ENCODE assay signal across 8 cellular contexts in the genomic region with DNA sequence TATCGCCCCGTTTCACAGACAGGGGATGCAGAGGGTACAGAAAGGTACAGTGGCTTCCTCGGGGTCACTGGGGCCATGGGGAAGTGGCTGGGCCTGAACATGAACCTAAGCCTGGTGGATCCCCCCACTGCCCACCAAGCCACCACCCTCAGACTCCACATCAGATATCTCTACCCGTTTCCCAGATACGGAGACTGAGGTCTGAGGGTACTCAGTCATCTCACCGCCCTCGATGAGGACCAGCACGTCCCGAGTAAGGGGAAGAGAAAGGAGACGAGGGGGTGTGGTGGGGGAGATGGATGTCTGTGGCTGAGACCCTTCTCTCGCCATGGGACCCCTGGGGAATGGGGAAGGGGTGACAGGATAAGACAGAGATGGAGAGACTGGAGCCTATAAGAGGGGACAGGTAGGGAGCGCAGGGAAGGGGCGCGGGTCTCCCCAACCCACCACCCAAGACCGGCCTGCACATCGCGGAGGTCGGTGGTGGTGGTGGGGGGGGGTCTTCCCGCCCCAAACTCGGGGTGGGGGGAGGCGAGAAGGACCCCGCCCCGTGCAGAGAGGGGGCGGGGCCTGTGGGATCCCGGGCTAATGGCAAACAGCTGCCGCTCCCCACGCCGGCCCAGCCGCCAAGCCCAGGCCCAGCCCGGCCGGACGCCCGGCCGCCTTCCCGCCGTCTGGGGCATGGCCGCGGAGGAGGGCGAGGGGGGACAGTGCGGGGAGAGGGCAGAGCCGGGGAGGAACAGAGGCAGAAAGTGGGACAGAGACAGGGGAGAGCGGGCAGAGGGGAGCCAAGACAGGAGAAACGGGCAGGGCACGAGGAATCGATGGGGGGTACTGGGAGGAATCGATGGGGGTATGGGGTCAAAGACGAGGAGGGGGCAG. TPM values are rescaled to one million over a fixed set of nuclear protein-coding genes. Genes with fewer than 3 reads are reported as not detected.
DNase-seq lines count a peak whose midpoint lies in the region; ATAC-seq lines count a peak whose summit lies in the region.

No MANE protein-coding gene starts in this region.

- H3K27ac ChIP-seq in rectal smooth muscle tissue (ENCODE audit: low read depth, low read length): peak overlapping the region; percentile 94

- H3K27me3 ChIP-seq in H7 (ENCODE audit: control insufficient read depth, insufficient read depth, low read length) (no peaks in the 10 kb centered on the region), rectal smooth muscle tissue (ENCODE audit: control insufficient read depth, insufficient read depth, low read length) (no peaks in the 10 kb centered on the region)

- no peaks in the 10 kb centered on the region for H3K9me3 Mint-ChIP-seq in activated T-helper 1 cell treated with anti-CD3 and anti-CD28 coated beads, Interleukin-12 subunit alpha, Interleukin-12 subunit beta, Interleukin-2, Interleukin-4 antibody, amounts not matched to agents 30 ng/mL and 10 ng/mL and 1 ng/mL, durations not matched to agents 14 hours and 24 hours and 36 hours

- peak overlapping the region; percentile 89 for H3K4me3 ChIP-seq in H7 (ENCODE audit: insufficient read depth, low read depth, low read length)
- peak overlapping the region; percentile 91 for H3K4me3 ChIP-seq in rectal smooth muscle tissue (ENCODE audit: low read length)

- intact Hi-C loops in activated T-helper 1 cell treated with anti-CD3 and anti-CD28 coated beads, Interleukin-12 subunit alpha, Interleukin-12 subunit beta, Interleukin-2, Interleukin-4 antibody, amounts not matched to agents 30 ng/mL and 10 ng/mL and 1 ng/mL, durations not matched to agents 14 hours and 24 hours and 36 hours (cut with micrococcal nuclease): loop anchor here (2.0 to 5.0 kb wide), 3 partner anchors 39 to 186 kb away; a partner anchor contains a TSS
- intact Hi-C loops in left cardiac atrium (cut with DNase I): loop anchor here in 1 of 2 donors (2.0 kb wide), 1 partner anchor 54 kb away; no protein-coding TSS in a partner anchor

- H3K4me1 Mint-ChIP-seq in activated T-helper 1 cell treated with anti-CD3 and anti-CD28 coated beads, Interleukin-12 subunit alpha, Interleukin-12 subunit beta, Interleukin-2, Interleukin-4 antibody, amounts not matched to agents 30 ng/mL and 10 ng/mL and 1 ng/mL, durations not matched to agents 14 hours and 24 hours and 36 hours (ENCODE audit: low read depth): no peaks in the 10 kb centered on the region

- H3K36me3 ChIP-seq in H7 (replicated peaks; ENCODE audit: control insufficient read depth, insufficient read depth, low read length) (peaks cover 6% of the 10 kb centered on the region), rectal smooth muscle tissue (ENCODE audit: control insufficient read depth, insufficient read depth, low read length) (peaks cover 2% of the 10 kb centered on the region)

- in situ Hi-C loops in ACHN (cut with HindIII; ENCODE audit: low pct_ligation_motif_present, low pct_unique_long_range_greater_than_20kb, low sequenced_read_pairs): no loop called here

- peak overlapping the region; percentile 80 for H3K9ac ChIP-seq in rectal smooth muscle tissue (ENCODE audit: low read length)

- no peak overlapping the region for H3K27ac Mint-ChIP-seq in activated T-helper 1 cell treated with anti-CD3 and anti-CD28 coated beads, Interleukin-12 subunit alpha, Interleukin-12 subunit beta, Interleukin-2, Interleukin-4 antibody, amounts not matched to agents 30 ng/mL and 10 ng/mL and 1 ng/mL, durations not matched to agents 14 hours and 24 hours and 36 hours

- no peaks in the 10 kb centered on the region for H3K36me3 Mint-ChIP-seq in activated T-helper 1 cell treated with anti-CD3 and anti-CD28 coated beads, Interleukin-12 subunit alpha, Interleukin-12 subunit beta, Interleukin-2, Interleukin-4 antibody, amounts not matched to agents 30 ng/mL and 10 ng/mL and 1 ng/mL, durations not matched to agents 14 hours and 24 hours and 36 hours (ENCODE audit: low read depth)

- peak overlapping the region; percentile 70 for H3K4me3 Mint-ChIP-seq in activated T-helper 1 cell treated with anti-CD3 and anti-CD28 coated beads, Interleukin-12 subunit alpha, Interleukin-12 subunit beta, Interleukin-2, Interleukin-4 antibody, amounts not matched to agents 30 ng/mL and 10 ng/mL and 1 ng/mL, durations not matched to agents 14 hours and 24 hours and 36 hours

- DNase-seq in ACHN (peak; percentile 25), H7 (peak; percentile 92), left cardiac atrium (peak; percentile 59), SIG-M5 (lab: John Stamatoyannopoulos, UW) (no peak), superior temporal gyrus (ENCODE audit: extremely low spot score) (no peak)
- no peak for DNase-seq in activated T-helper 1 cell treated with anti-CD3 and anti-CD28 coated beads, Interleukin-12 subunit alpha, Interleukin-12 subunit beta, Interleukin-2, Interleukin-4 antibody, amounts not matched to agents 30 ng/mL and 10 ng/mL and 1 ng/mL, durations not matched to agents 14 hours and 24 hours and 36 hours (ENCODE audit: low spot score)

- peaks cover 21% of the 10 kb centered on the region for H3K27me3 Mint-ChIP-seq in activated T-helper 1 cell treated with anti-CD3 and anti-CD28 coated beads, Interleukin-12 subunit alpha, Interleukin-12 subunit beta, Interleukin-2, Interleukin-4 antibody, amounts not matched to agents 30 ng/mL and 10 ng/mL and 1 ng/mL, durations not matched to agents 14 hours and 24 hours and 36 hours (ENCODE audit: insufficient read depth)

- peak; percentile 54 to 55 for ATAC-seq in left cardiac atrium
- no peak for ATAC-seq in GM21528 (IDR thresholded peaks at IDR 0.05; ENCODE audit: low FRiP score, unreplicated experiment)

- peaks cover 25% of the 10 kb centered on the region for H3K4me1 ChIP-seq in rectal smooth muscle tissue (ENCODE audit: control insufficient read depth, insufficient read depth, low read length)

RNA-seq across cellular contexts. Expression of a gene that starts 0.7 kb away (rescaled TPM):
- total RNA-seq in H7 (2014; rRNA removed; shearing (Covaris generic)): 32.3 and 41.8 TPM in 2 replicates
- total RNA-seq in activated T-helper 1 cell treated with anti-CD3 and anti-CD28 coated beads, Interleukin-12 subunit alpha, Interleukin-12 subunit beta, Interleukin-2, Interleukin-4 antibody, amounts not matched to agents 30 ng/mL and 10 ng/mL and 1 ng/mL, durations not matched to agents 14 hours and 24 hours and 36 hours: 2.7 and 3.9 TPM in 2 replicates
- 100 to 1,000 TPM; 238 to 255 TPM for total RNA-seq in left cardiac atrium

RNA-seq across cellular contexts. Expression of a gene that starts 41.1 kb away (rescaled TPM):
- 66.8 and 67.0 TPM in 2 replicates for total RNA-seq in H7 (2014; rRNA removed; shearing (Covaris generic))
- total RNA-seq in activated T-helper 1 cell treated with anti-CD3 and anti-CD28 coated beads, Interleukin-12 subunit alpha, Interleukin-12 subunit beta, Interleukin-2, Interleukin-4 antibody, amounts not matched to agents 30 ng/mL and 10 ng/mL and 1 ng/mL, durations not matched to agents 14 hours and 24 hours and 36 hours: 30.3 and 30.4 TPM in 2 replicates
- total RNA-seq in left cardiac atrium: 1 to 10 TPM; 3.4 to 3.9 TPM

RNA-seq across cellular contexts. Expression of a gene that starts 42.8 kb away (rescaled TPM):
- not detected in 2 replicates for total RNA-seq in H7 (2014; rRNA removed; shearing (Covaris generic))
- total RNA-seq in activated T-helper 1 cell treated with anti-CD3 and anti-CD28 coated beads, Interleukin-12 subunit alpha, Interleukin-12 subunit beta, Interleukin-2, Interleukin-4 antibody, amounts not matched to agents 30 ng/mL and 10 ng/mL and 1 ng/mL, durations not matched to agents 14 hours and 24 hours and 36 hours: not detected in 2 replicates
- 10 to 100 TPM in 1 of 2 donors, 1 to 10 TPM in 1; 4.0 to 20.3 TPM for total RNA-seq in left cardiac atrium

Comparison
In these comparisons a context has a peak if more than half of its experiments do, and no peak if none do; other contexts are left out.
1. DNase-seq: peak in ACHN (single experiment), H7 (single experiment) and left cardiac atrium (single experiment); none in activated T-helper 1 cell treated with anti-CD3 and anti-CD28 coated beads, Interleukin-12 subunit alpha, Interleukin-12 subunit beta, Interleukin-2, Interleukin-4 antibody, amounts not matched to agents 30 ng/mL and 10 ng/mL and 1 ng/mL, durations not matched to agents 14 hours and 24 hours and 36 hours (single experiment), SIG-M5 (single experiment) and superior temporal gyrus (single experiment).